Comparison of ENCODE assay signal across 8 cellular contexts in the genomic region with DNA sequence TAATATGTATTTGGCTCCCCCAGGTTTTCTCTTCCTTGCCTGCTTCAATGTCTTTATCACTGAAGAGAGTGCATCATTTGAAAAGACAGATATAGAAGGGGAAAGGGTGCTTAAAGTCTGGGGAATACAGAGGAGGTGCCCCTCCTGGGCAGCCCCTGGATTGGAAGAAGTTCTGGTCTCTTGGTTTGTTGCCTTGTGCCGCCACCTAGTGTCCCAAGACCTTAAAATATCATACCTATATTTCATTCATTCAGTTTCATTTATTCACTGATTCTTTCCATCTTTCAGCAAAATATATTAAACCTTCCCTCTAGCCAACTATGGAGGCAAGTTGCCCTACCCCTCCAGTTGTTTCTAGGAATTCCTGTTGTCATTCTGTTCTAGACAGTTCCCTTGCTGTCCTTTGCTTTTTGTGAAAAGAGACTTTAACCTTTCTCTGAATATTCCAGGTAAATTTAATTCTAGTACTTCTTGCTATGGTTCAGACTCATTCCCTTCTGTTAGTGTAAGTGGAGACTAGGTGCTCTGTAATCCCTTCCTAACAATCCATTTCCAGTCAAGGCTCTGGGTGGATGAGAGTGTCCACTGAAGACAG. TPM values are rescaled to one million over a fixed set of nuclear protein-coding genes. Genes with fewer than 3 reads are reported as not detected.
DNase-seq lines count a peak whose midpoint lies in the region; ATAC-seq and TF ChIP-seq lines count a peak whose summit lies in the region.

No MANE protein-coding gene starts in this region.

- H3K9me3 ChIP-seq in effector memory CD4-positive, alpha-beta T cell (ENCODE audit: control insufficient read depth, low read length) = no peaks in the 10 kb centered on the region

- no peak for ATAC-seq in HG03135 (IDR thresholded peaks at IDR 0.05; ENCODE audit: unreplicated experiment)

- H3K4me1 Mint-ChIP-seq in brain = peaks cover 55% of the 10 kb centered on the region
- peaks cover 14% of the 10 kb centered on the region for H3K4me1 Mint-ChIP-seq in neural crest cell

- H3K27me3 ChIP-seq in effector memory CD4-positive, alpha-beta T cell (replicated peaks; ENCODE audit: control insufficient read depth, insufficient read depth, low read length, poor library complexity, severe bottlenecking) = peaks cover 28% of the 10 kb centered on the region

- H3K9me3 Mint-ChIP-seq in brain (peaks cover 0 to 3% (median 0%) of the 10 kb centered on the region in 5 experiments), neural crest cell (no peaks in the 10 kb centered on the region)

- no peak overlapping the region for H3K27ac ChIP-seq in effector memory CD4-positive, alpha-beta T cell (ENCODE audit: insufficient read depth, low read length, poor library complexity, severe bottlenecking)

- H3K4me3 ChIP-seq in effector memory CD4-positive, alpha-beta T cell (ENCODE audit: insufficient read depth, low read depth, low read length, poor library complexity, severe bottlenecking) = no peak overlapping the region

- H3K27ac Mint-ChIP-seq in brain = peak overlapping the region; percentile 63 to 85 (median 82)
- H3K27ac Mint-ChIP-seq in neural crest cell (ENCODE audit: unreplicated experiment) = no peak overlapping the region

- peaks cover 51% of the 10 kb centered on the region for H3K27me3 Mint-ChIP-seq in brain
- peaks cover 93% of the 10 kb centered on the region for H3K27me3 Mint-ChIP-seq in neural crest cell (ENCODE audit: low read depth)

- no peaks in the 10 kb centered on the region for H3K36me3 ChIP-seq in effector memory CD4-positive, alpha-beta T cell (ENCODE audit: control insufficient read depth, insufficient read depth, low read length)

- peak; percentile 58 for DNase-seq in stimulated activated CD4-positive, alpha-beta T cell treated with anti-CD3 and anti-CD28 coated beads, Interleukin-15, amount 100 ng/mL, for 24 hours
- no peak for DNase-seq in stimulated activated CD4-positive, alpha-beta T cell treated with anti-CD3 and anti-CD28 coated beads, Interleukin-4, amount 100 ng/mL, for 4 hours
- DNase-seq in NCI-H748 treated with DMSO at 0.1 percent for 48 hours (lab: John Stamatoyannopoulos, UW) = peak; percentile 36
- peak; percentile 49 for DNase-seq in neural crest cell (ENCODE audit: low read depth, low spot score)
- DNase-seq in effector memory CD4-positive, alpha-beta T cell = no peak
- DNase-seq in HuH-7 (ENCODE audit: low spot score) = no peak

- peak; percentile 80 to 88 for TF ChIP-seq CTCF in brain (conservative IDR thresholded peaks at IDR 0.05)
- TF ChIP-seq CTCF in neural crest cell (conservative IDR thresholded peaks at IDR 0.05) = peak; percentile 74

- peak overlapping the region; percentile 26 to 61 (median 56) for H3K4me3 Mint-ChIP-seq in brain
- no peak overlapping the region for H3K4me3 Mint-ChIP-seq in neural crest cell

- no peaks in the 10 kb centered on the region for H3K36me3 Mint-ChIP-seq in brain
- no peaks in the 10 kb centered on the region for H3K36me3 Mint-ChIP-seq in neural crest cell (ENCODE audit: low read depth)

- H3K4me1 ChIP-seq in effector memory CD4-positive, alpha-beta T cell (ENCODE audit: control insufficient read depth, insufficient read depth, low read length, poor library complexity, severe bottlenecking) = peaks cover 4% of the 10 kb centered on the region

RNA-seq across cellular contexts. Expression of a gene that starts 56.1 kb away (rescaled TPM):
- 22.7 TPM for polyA plus RNA-seq in brain (ENCODE audit: insufficient read depth, low read depth, low replicate concordance)
- total RNA-seq in neural crest cell = 12.2 and 17.3 TPM in 2 replicates

Comparison
In these comparisons a context has a peak if more than half of its experiments do, and no peak if none do; other contexts are left out.
1. DNase-seq: peak in stimulated activated CD4-positive, alpha-beta T cell treated with anti-CD3 and anti-CD28 coated beads, Interleukin-15, amount 100 ng/mL, for 24 hours (single experiment), NCI-H748 treated with DMSO at 0.1 percent for 48 hours (single experiment) and neural crest cell (single experiment); none in stimulated activated CD4-positive, alpha-beta T cell treated with anti-CD3 and anti-CD28 coated beads, Interleukin-4, amount 100 ng/mL, for 4 hours (0 of 2), effector memory CD4-positive, alpha-beta T cell (0 of 3) and HuH-7 (single experiment).